In the genomic region with DNA sequence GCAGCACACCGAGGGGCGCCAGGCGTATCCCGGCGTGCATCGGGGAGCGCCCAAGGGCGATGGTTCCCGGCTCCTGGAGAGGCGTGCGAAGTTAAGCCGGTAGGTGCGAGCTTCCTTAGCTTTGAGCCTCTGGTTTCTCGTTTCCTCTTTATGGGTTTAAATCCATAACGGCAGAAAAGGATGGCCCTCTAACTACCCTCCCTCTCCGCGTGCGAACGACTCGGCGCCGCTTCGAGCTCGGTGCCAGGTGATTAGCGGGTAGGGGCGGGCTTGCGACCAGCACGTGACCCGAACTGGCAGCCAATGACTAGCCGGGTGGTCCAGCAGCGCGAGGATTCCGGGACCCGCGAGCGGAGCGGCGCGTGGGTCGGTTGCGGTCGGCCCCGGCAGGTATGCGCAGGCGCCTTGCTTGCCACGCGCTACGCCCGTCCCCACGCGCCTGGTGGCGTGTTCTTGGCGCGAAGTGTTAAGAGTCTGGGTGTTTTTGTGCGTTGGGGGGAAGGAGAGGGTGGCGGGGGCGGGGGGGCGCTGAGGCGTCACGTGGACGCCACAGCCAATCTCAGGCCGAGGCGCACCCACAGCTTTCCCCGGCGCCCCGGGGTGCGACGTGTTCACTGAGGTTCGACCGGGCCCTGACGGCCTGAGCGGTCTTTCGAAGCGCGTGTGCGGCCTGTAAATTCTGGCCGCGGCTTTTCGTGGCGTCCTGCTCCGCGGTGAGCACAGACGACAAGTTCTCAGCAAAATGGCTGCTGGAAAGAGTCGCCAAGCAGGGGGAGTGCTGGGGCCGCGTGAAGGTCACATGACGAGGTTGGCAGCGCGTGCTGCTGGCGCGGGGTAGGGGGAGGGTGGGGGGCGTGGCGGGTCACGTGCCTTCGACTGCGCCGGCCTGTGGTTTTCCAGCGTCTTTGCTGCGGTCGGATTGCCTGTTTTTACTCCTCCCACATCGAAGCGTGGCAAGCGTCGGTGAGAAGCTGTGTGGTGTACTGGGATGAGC, we compare ENCODE assay signal across 8 cellular contexts. TPM values are rescaled to one million over a fixed set of nuclear protein-coding genes. Genes with fewer than 3 reads are reported as not detected.
DNase-seq lines count a peak whose midpoint lies in the region; ATAC-seq and TF ChIP-seq lines count a peak whose summit lies in the region.

No MANE protein-coding gene starts in this region.

- H3K27me3 ChIP-seq in GM23338 (ENCODE audit: insufficient read depth), result peaks cover 20% of the 10 kb centered on the region
- H3K27me3 ChIP-seq in mammary epithelial cell (ENCODE audit: insufficient read depth, low read length), result no peaks in the 10 kb centered on the region
- no peaks in the 10 kb centered on the region for H3K27me3 ChIP-seq in skeletal muscle satellite cell (ENCODE audit: control insufficient read depth, insufficient read depth, low read length)

- peak overlapping the region; percentile 90 for H3K27ac Mint-ChIP-seq in GM23338

- in situ Hi-C loops in mammary epithelial cell (cut with MboI; ENCODE audit: low sequenced_read_pairs in 2 of 2), result no loop called here

- ATAC-seq in GM23338 (peak; percentile 89), HG03139 (IDR thresholded peaks at IDR 0.05; ENCODE audit: unreplicated experiment) (no peak)

- dilution Hi-C loops in mammary epithelial cell (cut with HindIII; ENCODE audit: low sequenced_read_pairs), result no loop called here

- H3K9me2 ChIP-seq in GM23338 (ENCODE audit: insufficient read depth), result no peaks in the 10 kb centered on the region

- H2AFZ ChIP-seq in GM23338 (peak overlapping the region; percentile 98), mammary epithelial cell (ENCODE audit: low read depth, low read length) (peak overlapping the region; percentile 92)

- WGBS in mammary epithelial cell (ENCODE audit: low coverage, missing lambda C conversion rate), result 5% methylated on average over 21 of the region's 104 CpGs

- no peaks in the 10 kb centered on the region for H4K20me1 ChIP-seq in GM23338 (replicated peaks; ENCODE audit: insufficient read depth)
- no peaks in the 10 kb centered on the region for H4K20me1 ChIP-seq in mammary epithelial cell (ENCODE audit: insufficient read depth, low read length)

- H3K4me3 ChIP-seq in GM23338 (peak overlapping the region; percentile 43), mammary epithelial cell (replicated peaks in 1 of 3; ENCODE audit: insufficient read depth in 1 of 3, low read depth in 2 of 3, low read length in 3 of 3) (peak overlapping the region; percentile 38 to 60 (median 51)), skeletal muscle satellite cell (ENCODE audit: low read length) (peak overlapping the region; percentile 69)

- H3K4me1 Mint-ChIP-seq in GM23338, result peaks cover 7% of the 10 kb centered on the region

- CTCF ChIA-PET in mammary epithelial cell (lab: Charles Lee; ENCODE audit: low non-redundant PET), result no interaction called here

- peak; percentile 87 for DNase-seq in AG08395 (ENCODE audit: low spot score)
- DNase-seq in GM23338 (ENCODE audit: low spot score), result peak; percentile 92
- peak; percentile 93 for DNase-seq in NCI-H2171 treated with DMSO at 0.1 percent for 48 hours (lab: John Stamatoyannopoulos, UW)
- DNase-seq in activated CD4-positive, CD25-positive, alpha-beta regulatory T cell (lab: John Stamatoyannopoulos, UW), result peak; percentile 43 to 60 (median 48)
- peak; percentile 65 for DNase-seq in mammary epithelial cell
- peak; percentile 92 for DNase-seq in iPS-NIHi7 (ENCODE audit: extremely low spot score)

- H3K36me3 ChIP-seq in GM23338 (ENCODE audit: insufficient read depth), result no peaks in the 10 kb centered on the region
- no peaks in the 10 kb centered on the region for H3K36me3 ChIP-seq in mammary epithelial cell (ENCODE audit: insufficient read depth, low read length)
- no peaks in the 10 kb centered on the region for H3K36me3 ChIP-seq in skeletal muscle satellite cell (ENCODE audit: insufficient read depth, low read length)

- TF ChIP-seq CTCF in GM23338 (conservative IDR thresholded peaks at IDR 0.05; ENCODE audit: low read depth in 2 of 2), result no peak
- TF ChIP-seq CTCF in mammary epithelial cell (conservative IDR thresholded peaks at IDR 0.05 in 1 of 2, IDR thresholded peaks at IDR 0.05 in 1 of 2; ENCODE audit: extremely low read depth in 1 of 2, insufficient read depth in 1 of 2, low read depth in 1 of 2, low read length in 2 of 2), result no peak

- H3K79me2 ChIP-seq in GM23338 (replicated peaks; ENCODE audit: insufficient read depth), result peaks cover 38% of the 10 kb centered on the region
- no peaks in the 10 kb centered on the region for H3K79me2 ChIP-seq in mammary epithelial cell (ENCODE audit: insufficient read depth, low read length)

- H3F3A ChIP-seq in GM23338 (replicated peaks; ENCODE audit: low read depth), result peaks cover 3% of the 10 kb centered on the region; the same call in 1 of the 2 replicates

- H3K4me3 Mint-ChIP-seq in GM23338, result peak overlapping the region; percentile 77

- peak overlapping the region; percentile 72 for H3K4me2 ChIP-seq in GM23338
- peak overlapping the region; percentile 95 for H3K4me2 ChIP-seq in mammary epithelial cell (ENCODE audit: insufficient read depth, low read depth, low read length)
- peak overlapping the region; percentile 95 for H3K4me2 ChIP-seq in skeletal muscle satellite cell (ENCODE audit: low read length)

- H3K27ac ChIP-seq in GM23338 (ENCODE audit: low read depth) (0 out of 2 replicates have a peak overlapping the region, but pooled peaks have one; percentile 11), mammary epithelial cell (ENCODE audit: insufficient read depth, low read depth, low read length) (no peak overlapping the region)

- intact Hi-C loops in mammary epithelial cell (cut with micrococcal nuclease), result loop anchor here (2.0 kb wide), 2 partner anchors 17 to 39 kb away; a partner anchor contains a TSS

- H3K27me3 Mint-ChIP-seq in GM23338 (ENCODE audit: insufficient read depth, low read depth, poor library complexity), result peaks cover 25% of the 10 kb centered on the region

- no peaks in the 10 kb centered on the region for H3K4me1 ChIP-seq in GM23338 (ENCODE audit: insufficient read depth)
- peaks cover 7% of the 10 kb centered on the region for H3K4me1 ChIP-seq in mammary epithelial cell (ENCODE audit: insufficient read depth, low read length)
- peaks cover 14% of the 10 kb centered on the region for H3K4me1 ChIP-seq in skeletal muscle satellite cell (ENCODE audit: control insufficient read depth, insufficient read depth, low read length)

- peaks cover 24% of the 10 kb centered on the region; the same call in 2 of the 3 replicates for H3K9me3 Mint-ChIP-seq in GM23338

- H3K9ac ChIP-seq in mammary epithelial cell (ENCODE audit: insufficient read depth, low read length) (no peak overlapping the region), skeletal muscle satellite cell (ENCODE audit: low read depth, low read length) (peak overlapping the region; percentile 68)

- peaks cover 15% of the 10 kb centered on the region; the same call in 2 of the 3 replicates for H3K36me3 Mint-ChIP-seq in GM23338 (ENCODE audit: low read depth)

- H3K9me3 ChIP-seq in mammary epithelial cell (replicated peaks; ENCODE audit: insufficient read depth, low read length) (no peaks in the 10 kb centered on the region), skeletal muscle satellite cell (replicated peaks; ENCODE audit: low read length) (no peaks in the 10 kb centered on the region)

- no TSS peak for BruUV-seq in mammary epithelial cell (replicated peaks; lab: Mats Ljungman, UMichigan)

RNA-seq across cellular contexts. Expression of a gene that starts 38.7 kb away (rescaled TPM):
- 58.9 and 69.6 TPM in 2 replicates for total RNA-seq in GM23338 (2014; rRNA removed; shearing (Covaris generic))
- polyA plus RNA-seq in GM23338 (2016; fragmentation: Nextera tagmentation; extraction: Ambion mirVana), result 37.7 and 42.6 TPM in 2 replicates
- total RNA-seq in mammary epithelial cell, result 10 to 100 TPM; 22.8 to 30.3 TPM
- 3.7 TPM for polyA plus RNA-seq in mammary epithelial cell
- 53.2 TPM for polyA minus RNA-seq in mammary epithelial cell
- total RNA-seq in skeletal muscle satellite cell (2012; rRNA removed), result 24.8 and 25.6 TPM in 2 replicates
